ENCODE assay signal across 12 cellular contexts in genomic region chr9:136268318-136268717, GRCh38. TPM values are rescaled to one million over a fixed set of nuclear protein-coding genes. Genes with fewer than 3 reads are reported as not detected.
DNase-seq lines count a peak whose midpoint lies in the region; ATAC-seq and TF ChIP-seq lines count a peak whose summit lies in the region.
"Had no signal": no experiment of that assay in that cellular context is flagged by ENCODE, and none has a peak within 500 bp of the region (broad histone marks: within the 10 kb centered on the region; RNA-seq: fewer than 3 reads in every experiment).

No MANE protein-coding gene starts in this region.

- peaks cover 24% of the 10 kb centered on the region for H3K27me3 Mint-ChIP-seq in activated naive CD4-positive, alpha-beta T cell treated with anti-CD3 and anti-CD28 coated beads, Interleukin-2, amount 10 ng/mL, durations not matched to agents 7 days and 5 days

- BruUV-seq in OCI-LY7 (replicated peaks; lab: Mats Ljungman, UMichigan) (no TSS peak), A673 (replicated peaks; lab: Mats Ljungman, UMichigan) (no TSS peak)

- POLR2A ChIA-PET in OCI-LY7 (lab: Charles Lee) = interaction anchor here (0.6 kb wide), 1 partner anchor 400 kb away, joined by 3 read pairs; no protein-coding TSS in a partner anchor
- POLR2A ChIA-PET in A673 (lab: Charles Lee; ENCODE audit: low non-redundant PET) = no interaction called here

- no peaks in the 10 kb centered on the region for H3K9me3 ChIP-seq in OCI-LY7 (ENCODE audit: low read length)
- no peaks in the 10 kb centered on the region for H3K9me3 ChIP-seq in A673 (ENCODE audit: low read depth, low read length, poor library complexity, severe bottlenecking)
- H3K9me3 ChIP-seq: SJCRH30 had no signal

- H3K27ac ChIP-seq in OCI-LY7 (ENCODE audit: low read depth, low read length, poor library complexity, severe bottlenecking) = no peak overlapping the region
- H3K27ac ChIP-seq in A673 (ENCODE audit: low read depth, low read length, poor library complexity, severe bottlenecking) = no peak overlapping the region
- H3K27ac ChIP-seq: SJCRH30 had no signal

- TF ChIP-seq CTCF in OCI-LY7 (conservative IDR thresholded peaks at IDR 0.05; ENCODE audit: low read length) (no peak; the same call in 1 of the 2 replicates), epithelial cell of proximal tubule (conservative IDR thresholded peaks at IDR 0.05; ENCODE audit: low read depth, low read length) (peak; percentile 16), A673 (conservative IDR thresholded peaks at IDR 0.05; ENCODE audit: low read depth, low read length) (no peak)

- H3K27ac Mint-ChIP-seq in activated naive CD4-positive, alpha-beta T cell treated with anti-CD3 and anti-CD28 coated beads, Interleukin-2, amount 10 ng/mL, durations not matched to agents 7 days and 5 days = no peak overlapping the region
- H3K27ac Mint-ChIP-seq: activated T-cell treated with anti-CD3 and anti-CD28 coated beads, Interleukin-2, amount 50 U/mL, for 72 hours had no signal

- H3K27me3 ChIP-seq in A673 (replicated peaks; ENCODE audit: insufficient read depth, low read depth, low read length, poor library complexity) = no peaks in the 10 kb centered on the region

- H3K4me1 ChIP-seq in OCI-LY7 (ENCODE audit: insufficient read depth, low read length, poor library complexity, severe bottlenecking) = peaks cover 9% of the 10 kb centered on the region
- peaks cover 4% of the 10 kb centered on the region for H3K4me1 ChIP-seq in A673 (ENCODE audit: insufficient read depth, low read length, poor library complexity, severe bottlenecking)

- H3K9me3 Mint-ChIP-seq in activated naive CD4-positive, alpha-beta T cell treated with anti-CD3 and anti-CD28 coated beads, Interleukin-2, amount 10 ng/mL, durations not matched to agents 7 days and 5 days = no peaks in the 10 kb centered on the region
- H3K9me3 Mint-ChIP-seq: activated T-cell treated with anti-CD3 and anti-CD28 coated beads, Interleukin-2, amount 50 U/mL, for 72 hours had no signal

- H4K20me1 ChIP-seq in OCI-LY7 (ENCODE audit: insufficient read depth, low read length) = no peaks in the 10 kb centered on the region

- no peaks in the 10 kb centered on the region for H3K9me2 ChIP-seq in OCI-LY7 (ENCODE audit: insufficient read depth, low read length)

- CTCF ChIA-PET in activated naive CD4-positive, alpha-beta T cell treated with anti-CD3 and anti-CD28 coated beads, Interleukin-2, amount 10 ng/mL, durations not matched to agents 7 days and 5 days (lab: Charles Lee) = interaction anchor here (1.0 to 2.8 kb wide), 2 partner anchors 15 to 35 kb away, joined by 3 to 10 read pairs; no protein-coding TSS in a partner anchor
- CTCF ChIA-PET in OCI-LY7 (lab: Charles Lee; ENCODE audit: unreplicated experiment) = interaction anchor here (0.5 kb wide), 1 partner anchor 108 kb away, joined by 3 read pairs; no protein-coding TSS in a partner anchor
- CTCF ChIA-PET in A673 (lab: Charles Lee) = no interaction called here

- no peaks in the 10 kb centered on the region for H3K36me3 Mint-ChIP-seq in activated naive CD4-positive, alpha-beta T cell treated with anti-CD3 and anti-CD28 coated beads, Interleukin-2, amount 10 ng/mL, durations not matched to agents 7 days and 5 days

- intact Hi-C loops in OCI-LY7 (cut with micrococcal nuclease; ENCODE audit: unreplicated experiment) = no loop called here
- intact Hi-C loops in sciatic nerve (cut with DNase I) = no loop called here
- intact Hi-C loops in A673 (cut with micrococcal nuclease; ENCODE audit: unreplicated experiment) = no loop called here

- peaks cover 10% of the 10 kb centered on the region for H3K4me1 Mint-ChIP-seq in activated naive CD4-positive, alpha-beta T cell treated with anti-CD3 and anti-CD28 coated beads, Interleukin-2, amount 10 ng/mL, durations not matched to agents 7 days and 5 days

- peak overlapping the region; percentile 62 for H3K4me3 Mint-ChIP-seq in activated naive CD4-positive, alpha-beta T cell treated with anti-CD3 and anti-CD28 coated beads, Interleukin-2, amount 10 ng/mL, durations not matched to agents 7 days and 5 days

- no peaks in the 10 kb centered on the region for H3K79me2 ChIP-seq in OCI-LY7 (ENCODE audit: insufficient read depth, low read depth, low read length)

- H3K4me3 ChIP-seq in OCI-LY7 (ENCODE audit: low read depth, low read length, poor library complexity, severe bottlenecking) = no peak overlapping the region
- H3K4me3 ChIP-seq in epithelial cell of proximal tubule (ENCODE audit: low read depth, low read length) = no peak overlapping the region
- H3K4me3 ChIP-seq in A673 (ENCODE audit: low read depth, low read length, poor library complexity, severe bottlenecking) = no peak overlapping the region
- H3K4me3 ChIP-seq: SJCRH30 had no signal

- H2AFZ ChIP-seq in OCI-LY7 (ENCODE audit: low read length) = no peak overlapping the region

- no peak overlapping the region for H3K4me2 ChIP-seq in OCI-LY7 (ENCODE audit: low read length)

- DNase-seq in activated naive CD4-positive, alpha-beta T cell treated with anti-CD3 and anti-CD28 coated beads, Interleukin-2, amount 10 ng/mL, durations not matched to agents 7 days and 5 days = no peak
- no peak for DNase-seq in activated naive CD4-positive, alpha-beta T cell treated with Interleukin-2 at 50 U/mL for 16 hours
- DNase-seq in OCI-LY7 (ENCODE audit: low spot score) = peak; percentile 17
- DNase-seq in epithelial cell of proximal tubule (ENCODE audit: low read depth) = no peak
- DNase-seq in sciatic nerve (ENCODE audit: low spot score) = no peak
- no peak for DNase-seq in stimulated activated CD4-positive, alpha-beta T cell treated with anti-CD3 and anti-CD28 coated beads, Interleukin-2, amount 100 ng/mL, for 48 hours
- no peak for DNase-seq in A673 (ENCODE audit: low spot score)
- no peak for DNase-seq in NCI-H2081 (lab: John Stamatoyannopoulos, UW)
- DNase-seq: activated T-cell treated with anti-CD3 and anti-CD28 coated beads, Interleukin-2, amount 50 U/mL, for 72 hours; effector CD4-positive, alpha-beta T cell; NCI-H187 treated with DMSO at 0.1 percent for 48 hours had no signal

- peak; percentile 5 for ATAC-seq in sciatic nerve

- H3K36me3 ChIP-seq in OCI-LY7 (ENCODE audit: insufficient read depth, low read length) (no peaks in the 10 kb centered on the region), A673 (ENCODE audit: insufficient read depth, low read length, poor library complexity, severe bottlenecking) (no peaks in the 10 kb centered on the region)
- H3K36me3 ChIP-seq: SJCRH30 had no signal

RNA-seq across cellular contexts. Expression of gene QSOX2, which starts 22.7 kb away (rescaled TPM):
- 47.8 and 50.0 TPM in 2 replicates for total RNA-seq in OCI-LY7 (2014; rRNA removed; shearing (Covaris generic))
- 57.5 and 57.9 TPM in 2 replicates for total RNA-seq in OCI-LY7 (2022)
- 17.8 and 19.2 TPM in 2 replicates for total RNA-seq in epithelial cell of proximal tubule
- 7.5 TPM for total RNA-seq in sciatic nerve
- total RNA-seq in A673 (2021) = 38.0 and 43.7 TPM in 2 replicates

RNA-seq across cellular contexts. Expression of gene CCDC187, which starts 35.6 kb away (rescaled TPM):
- total RNA-seq in OCI-LY7 (2014; rRNA removed; shearing (Covaris generic)) = not detected in 2 replicates
- not detected in 2 replicates for total RNA-seq in OCI-LY7 (2022)
- 0.75 TPM in 1 of 2 replicates, not detected in the other for total RNA-seq in epithelial cell of proximal tubule
- 0.13 TPM for total RNA-seq in sciatic nerve
- not detected in 2 replicates for total RNA-seq in A673 (2021)
- total RNA-seq: activated T-cell treated with anti-CD3 and anti-CD28 coated beads, Interleukin-2, amount 50 U/mL, for 72 hours; SJCRH30 had no signal

RNA-seq across cellular contexts. Expression of gene GPSM1, which starts 59.0 kb away (rescaled TPM):
- not detected in 2 replicates for total RNA-seq in OCI-LY7 (2014; rRNA removed; shearing (Covaris generic))
- not detected in 2 replicates for total RNA-seq in OCI-LY7 (2022)
- total RNA-seq in epithelial cell of proximal tubule = 21.1 and 28.2 TPM in 2 replicates
- total RNA-seq in sciatic nerve = 43.7 TPM
- 36.4 and 48.5 TPM in 2 replicates for total RNA-seq in A673 (2021)

Comparison
In these comparisons a context has a peak if more than half of its experiments do, and no peak if none do; other contexts are left out.
1. RNA of gene GPSM1, which starts 59.0 kb away (total RNA-seq): 43.7 TPM in sciatic nerve (single experiment), 36.4 to 48.5 TPM in A673 and 21.1 to 28.2 TPM in epithelial cell of proximal tubule; not detected in OCI-LY7; every median in the first group is over 10 times any median in the second.